1 cellular context compared by ENCODE assay signal in genomic region chr6:21987501-21987957, GRCh38.
TF ChIP-seq lines count a peak whose summit lies in the region.

No MANE protein-coding gene starts in this region.

TF ChIP-seq in K562, 482 proteins besides CTCF, POLR2A, EP300 and RAD21 (continued from another document and continues in another):
- no peak for TF ChIP-seq PTBP1 (IDR thresholded peaks at IDR 0.05; ENCODE audit: low read depth, low read length)
- TF ChIP-seq, protein P1, sequence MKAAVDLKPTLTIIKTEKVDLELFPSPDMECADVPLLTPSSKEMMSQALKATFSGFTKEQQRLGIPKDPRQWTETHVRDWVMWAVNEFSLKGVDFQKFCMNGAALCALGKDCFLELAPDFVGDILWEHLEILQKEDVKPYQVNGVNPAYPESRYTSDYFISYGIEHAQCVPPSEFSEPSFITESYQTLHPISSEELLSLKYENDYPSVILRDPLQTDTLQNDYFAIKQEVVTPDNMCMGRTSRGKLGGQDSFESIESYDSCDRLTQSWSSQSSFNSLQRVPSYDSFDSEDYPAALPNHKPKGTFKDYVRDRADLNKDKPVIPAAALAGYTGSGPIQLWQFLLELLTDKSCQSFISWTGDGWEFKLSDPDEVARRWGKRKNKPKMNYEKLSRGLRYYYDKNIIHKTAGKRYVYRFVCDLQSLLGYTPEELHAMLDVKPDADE (conservative IDR thresholded peaks at IDR 0.05; ENCODE audit: control insufficient read depth, low read depth, low read length): no peak
- TF ChIP-seq SOX6 (IDR thresholded peaks at IDR 0.05): peak; percentile 70; the same call in 1 of the 2 replicates
- TF ChIP-seq GTF2B (IDR thresholded peaks at IDR 0.05; ENCODE audit: extremely low read depth, insufficient read length): no peak
- peak; percentile 18; the same call in 1 of the 2 replicates for TF ChIP-seq BACH1 (tag; IDR thresholded peaks at IDR 0.05)
- TF ChIP-seq, protein P2, sequence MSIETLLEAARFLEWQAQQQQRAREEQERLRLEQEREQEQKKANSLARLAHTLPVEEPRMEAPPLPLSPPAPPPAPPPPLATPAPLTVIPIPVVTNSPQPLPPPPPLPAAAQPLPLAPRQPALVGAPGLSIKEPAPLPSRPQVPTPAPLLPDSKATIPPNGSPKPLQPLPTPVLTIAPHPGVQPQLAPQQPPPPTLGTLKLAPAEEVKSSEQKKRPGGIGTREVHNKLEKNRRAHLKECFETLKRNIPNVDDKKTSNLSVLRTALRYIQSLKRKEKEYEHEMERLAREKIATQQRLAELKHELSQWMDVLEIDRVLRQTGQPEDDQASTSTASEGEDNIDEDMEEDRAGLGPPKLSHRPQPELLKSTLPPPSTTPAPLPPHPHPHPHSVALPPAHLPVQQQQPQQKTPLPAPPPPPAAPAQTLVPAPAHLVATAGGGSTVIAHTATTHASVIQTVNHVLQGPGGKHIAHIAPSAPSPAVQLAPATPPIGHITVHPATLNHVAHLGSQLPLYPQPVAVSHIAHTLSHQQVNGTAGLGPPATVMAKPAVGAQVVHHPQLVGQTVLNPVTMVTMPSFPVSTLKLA (conservative IDR thresholded peaks at IDR 0.05): no peak
- TF ChIP-seq RAD51 (IDR thresholded peaks at IDR 0.05; ENCODE audit: borderline replicate concordance, low read depth): peak; percentile 92
- TF ChIP-seq CC2D1A (IDR thresholded peaks at IDR 0.05): peak; percentile 65
- TF ChIP-seq TCF15 (CRISPR knock-in tag; IDR thresholded peaks at IDR 0.05): no peak
- TF ChIP-seq MAFG (tag; conservative IDR thresholded peaks at IDR 0.05): no peak
- no peak for TF ChIP-seq ZBTB5 (IDR thresholded peaks at IDR 0.05)
- no peak for TF ChIP-seq HMGN3 (IDR thresholded peaks at IDR 0.05; ENCODE audit: borderline replicate concordance, extremely low read depth, insufficient read length, low read depth, low read length)
- TF ChIP-seq, protein P3, sequence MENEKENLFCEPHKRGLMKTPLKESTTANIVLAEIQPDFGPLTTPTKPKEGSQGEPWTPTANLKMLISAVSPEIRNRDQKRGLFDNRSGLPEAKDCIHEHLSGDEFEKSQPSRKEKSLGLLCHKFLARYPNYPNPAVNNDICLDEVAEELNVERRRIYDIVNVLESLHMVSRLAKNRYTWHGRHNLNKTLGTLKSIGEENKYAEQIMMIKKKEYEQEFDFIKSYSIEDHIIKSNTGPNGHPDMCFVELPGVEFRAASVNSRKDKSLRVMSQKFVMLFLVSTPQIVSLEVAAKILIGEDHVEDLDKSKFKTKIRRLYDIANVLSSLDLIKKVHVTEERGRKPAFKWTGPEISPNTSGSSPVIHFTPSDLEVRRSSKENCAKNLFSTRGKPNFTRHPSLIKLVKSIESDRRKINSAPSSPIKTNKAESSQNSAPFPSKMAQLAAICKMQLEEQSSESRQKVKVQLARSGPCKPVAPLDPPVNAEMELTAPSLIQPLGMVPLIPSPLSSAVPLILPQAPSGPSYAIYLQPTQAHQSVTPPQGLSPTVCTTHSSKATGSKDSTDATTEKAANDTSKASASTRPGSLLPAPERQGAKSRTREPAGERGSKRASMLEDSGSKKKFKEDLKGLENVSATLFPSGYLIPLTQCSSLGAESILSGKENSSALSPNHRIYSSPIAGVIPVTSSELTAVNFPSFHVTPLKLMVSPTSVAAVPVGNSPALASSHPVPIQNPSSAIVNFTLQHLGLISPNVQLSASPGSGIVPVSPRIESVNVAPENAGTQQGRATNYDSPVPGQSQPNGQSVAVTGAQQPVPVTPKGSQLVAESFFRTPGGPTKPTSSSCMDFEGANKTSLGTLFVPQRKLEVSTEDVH (IDR thresholded peaks at IDR 0.05; ENCODE audit: low read depth, partially characterized antibody): no peak
- no peak for TF ChIP-seq TBL1XR1 (IDR thresholded peaks at IDR 0.05; ENCODE audit: low read length in 2 of 2)
- no peak for TF ChIP-seq STAT5A (IDR thresholded peaks at IDR 0.05; ENCODE audit: borderline replicate concordance, low read length)
- TF ChIP-seq ZBTB12 (CRISPR knock-in tag; IDR thresholded peaks at IDR 0.05): peak; percentile 37; the same call in 1 of the 2 replicates
- no peak for TF ChIP-seq PHB2 (IDR thresholded peaks at IDR 0.05; ENCODE audit: low read depth)
- TF ChIP-seq SMAD1 (IDR thresholded peaks at IDR 0.05; ENCODE audit: low read depth, low read length, partially characterized antibody): no peak
- no peak for TF ChIP-seq ZNF830 (CRISPR knock-in tag; IDR thresholded peaks at IDR 0.05)
- TF ChIP-seq, protein P4, sequence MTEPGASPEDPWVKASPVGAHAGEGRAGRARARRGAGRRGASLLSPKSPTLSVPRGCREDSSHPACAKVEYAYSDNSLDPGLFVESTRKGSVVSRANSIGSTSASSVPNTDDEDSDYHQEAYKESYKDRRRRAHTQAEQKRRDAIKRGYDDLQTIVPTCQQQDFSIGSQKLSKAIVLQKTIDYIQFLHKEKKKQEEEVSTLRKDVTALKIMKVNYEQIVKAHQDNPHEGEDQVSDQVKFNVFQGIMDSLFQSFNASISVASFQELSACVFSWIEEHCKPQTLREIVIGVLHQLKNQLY (CRISPR knock-in tag; conservative IDR thresholded peaks at IDR 0.05): no peak
- peak; percentile 13; the same call in 1 of the 2 replicates for TF ChIP-seq FOXM1 (IDR thresholded peaks at IDR 0.05; ENCODE audit: low read depth)
- TF ChIP-seq FOXM1 (CRISPR knock-in tag; IDR thresholded peaks at IDR 0.05; ENCODE audit: low read depth): no peak
- TF ChIP-seq, protein P5, sequence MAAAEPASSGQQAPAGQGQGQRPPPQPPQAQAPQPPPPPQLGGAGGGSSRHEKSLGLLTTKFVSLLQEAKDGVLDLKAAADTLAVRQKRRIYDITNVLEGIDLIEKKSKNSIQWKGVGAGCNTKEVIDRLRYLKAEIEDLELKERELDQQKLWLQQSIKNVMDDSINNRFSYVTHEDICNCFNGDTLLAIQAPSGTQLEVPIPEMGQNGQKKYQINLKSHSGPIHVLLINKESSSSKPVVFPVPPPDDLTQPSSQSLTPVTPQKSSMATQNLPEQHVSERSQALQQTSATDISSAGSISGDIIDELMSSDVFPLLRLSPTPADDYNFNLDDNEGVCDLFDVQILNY (CRISPR knock-in tag; IDR thresholded peaks at IDR 0.05): no peak
- TF ChIP-seq ZNF311 (CRISPR knock-in tag; IDR thresholded peaks at IDR 0.05): no peak
- no peak for TF ChIP-seq ZFP1 (CRISPR knock-in tag; IDR thresholded peaks at IDR 0.05)
- TF ChIP-seq POU5F1 (IDR thresholded peaks at IDR 0.05; ENCODE audit: borderline replicate concordance, low read depth, low read length, partially characterized antibody): no peak
- no peak for TF ChIP-seq ZNF217 (CRISPR knock-in tag; IDR thresholded peaks at IDR 0.05)
- TF ChIP-seq MGA (IDR thresholded peaks at IDR 0.05): peak; percentile 54
- no peak for TF ChIP-seq ELK1 (CRISPR knock-in tag; IDR thresholded peaks at IDR 0.05)
- TF ChIP-seq NONO (IDR thresholded peaks at IDR 0.05; ENCODE audit: low read depth in 2 of 2, low read length in 1 of 2): no peak
- TF ChIP-seq RFX5 (IDR thresholded peaks at IDR 0.05; ENCODE audit: low read depth, low read length): no peak
